In genomic region chr7:19011212-19011611, GRCh38 we compare ENCODE assay signal across 18 cellular contexts.
A peak's percentile ranks its signal among the peaks of the same experiment; 100 is the strongest.
DNase-seq lines count a peak whose midpoint lies in the region; ATAC-seq and TF ChIP-seq lines count a peak whose summit lies in the region.
"Had no signal": no experiment of that assay in that cellular context is flagged by ENCODE, and none has a peak within 500 bp of the region (broad histone marks: within the 10 kb centered on the region; RNA-seq: fewer than 3 reads in every experiment).

No MANE protein-coding gene starts in this region.

- H3K4me2 ChIP-seq in mammary epithelial cell (ENCODE audit: insufficient read depth, low read depth, low read length): no peak overlapping the region
- H3K4me2 ChIP-seq: BLaER1 treated with 17β-estradiol and CSF1 and Interleukin-3, amounts not matched to agents 10 nM and 100 nM had no signal

- DNase-seq in mammary epithelial cell (no peak), breast epithelium (ENCODE audit: low spot score in 2 of 2) (no peak), RWPE2 (ENCODE audit: low spot score) (no peak), fibroblast of pulmonary artery (ENCODE audit: low read depth) (peak; percentile 42), mesothelial cell of epicardium (ENCODE audit: low spot score in 2 of 2, unreplicated experiment in 2 of 2) (no peak), left colon (no peak)
- DNase-seq in effector CD8-positive, alpha-beta T cell (lab: John Stamatoyannopoulos, UW): no peak
- DNase-seq: CD8-positive, alpha-beta memory T cell; DMS79 treated with DMSO at 0.1 percent for 48 hours; H7; NCI-H187; NCI-H82; PC-3 had no signal

- H3K27me3 ChIP-seq in mammary epithelial cell (ENCODE audit: insufficient read depth, low read length) (no peaks in the 10 kb centered on the region), breast epithelium (no peaks in the 10 kb centered on the region), RWPE2 (ENCODE audit: insufficient read depth, poor library complexity, severe bottlenecking) (no peaks in the 10 kb centered on the region)
- H3K27me3 ChIP-seq: BLaER1 treated with 17β-estradiol and CSF1 and Interleukin-3, amounts not matched to agents 10 nM and 100 nM; SJSA1 had no signal

- H3K79me2 ChIP-seq in mammary epithelial cell (ENCODE audit: insufficient read depth, low read length): no peaks in the 10 kb centered on the region

- no peaks in the 10 kb centered on the region for H3K36me3 ChIP-seq in mammary epithelial cell (ENCODE audit: insufficient read depth, low read length)
- no peaks in the 10 kb centered on the region for H3K36me3 ChIP-seq in breast epithelium
- H3K36me3 ChIP-seq in RWPE2 (ENCODE audit: low read depth): no peaks in the 10 kb centered on the region
- H3K36me3 ChIP-seq: BLaER1 treated with 17β-estradiol and CSF1 and Interleukin-3, amounts not matched to agents 10 nM and 100 nM; SJSA1 had no signal

- no peaks in the 10 kb centered on the region for H4K20me1 ChIP-seq in mammary epithelial cell (ENCODE audit: insufficient read depth, low read length)
- H4K20me1 ChIP-seq: BLaER1 treated with 17β-estradiol and CSF1 and Interleukin-3, amounts not matched to agents 10 nM and 100 nM had no signal

- H3K4me3 ChIP-seq in mammary epithelial cell (replicated peaks in 1 of 3; ENCODE audit: insufficient read depth in 1 of 3, low read depth in 2 of 3, low read length in 3 of 3): no peak overlapping the region
- no peak overlapping the region for H3K4me3 ChIP-seq in breast epithelium
- H3K4me3 ChIP-seq in RWPE2 (ENCODE audit: severe bottlenecking): no peak overlapping the region
- no peak overlapping the region for H3K4me3 ChIP-seq in fibroblast of pulmonary artery (replicated peaks; ENCODE audit: low read depth, low read length)
- H3K4me3 ChIP-seq: BLaER1 treated with 17β-estradiol and CSF1 and Interleukin-3, amounts not matched to agents 10 nM and 100 nM; SJSA1 had no signal

- no peaks in the 10 kb centered on the region for H3K27me3 Mint-ChIP-seq in mesothelial cell of epicardium (ENCODE audit: low read depth)
- H3K27me3 Mint-ChIP-seq: CD8-positive, alpha-beta memory T cell; IgD-negative memory B cell had no signal

- peak overlapping the region; percentile 14 for H2AFZ ChIP-seq in mammary epithelial cell (ENCODE audit: low read depth, low read length)

- H3K4me1 Mint-ChIP-seq in mesothelial cell of epicardium: no peaks in the 10 kb centered on the region
- H3K4me1 Mint-ChIP-seq: CD8-positive, alpha-beta memory T cell had no signal

- H3K4me3 Mint-ChIP-seq in mesothelial cell of epicardium: no peak overlapping the region
- H3K4me3 Mint-ChIP-seq: CD8-positive, alpha-beta memory T cell; IgD-negative memory B cell had no signal

- peaks cover 42% of the 10 kb centered on the region for H3K9me3 Mint-ChIP-seq in mesothelial cell of epicardium

- TF ChIP-seq POLR2A in breast epithelium (IDR thresholded peaks at IDR 0.05): no peak

- no peak overlapping the region for H3K27ac Mint-ChIP-seq in mesothelial cell of epicardium
- H3K27ac Mint-ChIP-seq: CD8-positive, alpha-beta memory T cell; IgD-negative memory B cell had no signal

- ATAC-seq in RWPE2 (ENCODE audit: low read depth) (no peak), GM19452 (IDR thresholded peaks at IDR 0.05; ENCODE audit: unreplicated experiment) (no peak), left colon (no peak)

- CTCF ChIA-PET in mammary epithelial cell (lab: Charles Lee; ENCODE audit: low non-redundant PET): no interaction called here

- BruUV-seq in mammary epithelial cell (replicated peaks; lab: Mats Ljungman, UMichigan): no TSS peak

- dilution Hi-C loops in mammary epithelial cell (cut with HindIII; ENCODE audit: low sequenced_read_pairs): no loop called here

- intact Hi-C loops in mammary epithelial cell (cut with micrococcal nuclease): no loop called here
- intact Hi-C loops in breast epithelium (cut with DNase I; ENCODE audit: low total_unique reads): no loop called here
- intact Hi-C loops in left colon (cut with DNase I, micrococcal nuclease): no loop called here

- 86% methylated on average over 7 of the region's 7 CpGs for WGBS in mammary epithelial cell (ENCODE audit: low coverage, missing lambda C conversion rate)

- H3K9ac ChIP-seq in mammary epithelial cell (ENCODE audit: insufficient read depth, low read length): no peak overlapping the region
- H3K9ac ChIP-seq: BLaER1 treated with 17β-estradiol and CSF1 and Interleukin-3, amounts not matched to agents 10 nM and 100 nM had no signal

- H3K9me3 ChIP-seq in mammary epithelial cell (replicated peaks; ENCODE audit: insufficient read depth, low read length) (peaks cover 9% of the 10 kb centered on the region), breast epithelium (peaks cover 0 to 5% of the 10 kb centered on the region in 2 donors), RWPE2 (ENCODE audit: severe bottlenecking) (no peaks in the 10 kb centered on the region)
- H3K9me3 ChIP-seq: SJSA1 had no signal

- in situ Hi-C loops in mammary epithelial cell (cut with MboI; ENCODE audit: low sequenced_read_pairs in 2 of 2): no loop called here

- H3K27ac ChIP-seq in mammary epithelial cell (ENCODE audit: insufficient read depth, low read depth, low read length): no peak overlapping the region
- no peak overlapping the region for H3K27ac ChIP-seq in breast epithelium
- peak overlapping the region; percentile 52 for H3K27ac ChIP-seq in RWPE2 (ENCODE audit: poor library complexity, severe bottlenecking)
- H3K27ac ChIP-seq: 22Rv1; BLaER1 treated with 17β-estradiol and CSF1 and Interleukin-3, amounts not matched to agents 10 nM and 100 nM; SJSA1 had no signal

- TF ChIP-seq CTCF in mammary epithelial cell (conservative IDR thresholded peaks at IDR 0.05 in 1 of 2, IDR thresholded peaks at IDR 0.05 in 1 of 2; ENCODE audit: extremely low read depth in 1 of 2, insufficient read depth in 1 of 2, low read depth in 1 of 2, low read length in 2 of 2) (no peak), breast epithelium (IDR thresholded peaks at IDR 0.05) (no peak), RWPE2 (IDR thresholded peaks at IDR 0.05; ENCODE audit: poor library complexity, severe bottlenecking) (no peak), fibroblast of pulmonary artery (IDR thresholded peaks at IDR 0.05; ENCODE audit: low read length, missing control alignments) (no peak), mesothelial cell of epicardium (IDR thresholded peaks at IDR 0.05; ENCODE audit: unreplicated experiment) (no peak)

- peaks cover 23% of the 10 kb centered on the region for H3K36me3 Mint-ChIP-seq in mesothelial cell of epicardium
- H3K36me3 Mint-ChIP-seq: CD8-positive, alpha-beta memory T cell had no signal

- H3K4me1 ChIP-seq in mammary epithelial cell (ENCODE audit: insufficient read depth, low read length): peaks cover 19% of the 10 kb centered on the region
- no peaks in the 10 kb centered on the region for H3K4me1 ChIP-seq in breast epithelium
- peaks cover 15% of the 10 kb centered on the region for H3K4me1 ChIP-seq in RWPE2 (ENCODE audit: insufficient read depth, poor library complexity, severe bottlenecking)
- H3K4me1 ChIP-seq: BLaER1 treated with 17β-estradiol and CSF1 and Interleukin-3, amounts not matched to agents 10 nM and 100 nM had no signal
